1 cellular context compared by ENCODE assay signal in genomic region chr22:46035742-46036557, GRCh38.
TF ChIP-seq lines count a peak whose summit lies in the region.

No MANE protein-coding gene starts in this region.

TF ChIP-seq in HepG2, 621 proteins besides CTCF, POLR2A, EP300 and RAD21 (continued from another document and continues in another):
- no peak for TF ChIP-seq ZEB1 (IDR thresholded peaks at IDR 0.05; ENCODE audit: insufficient replicate concordance, low read depth)
- TF ChIP-seq, protein P1, sequence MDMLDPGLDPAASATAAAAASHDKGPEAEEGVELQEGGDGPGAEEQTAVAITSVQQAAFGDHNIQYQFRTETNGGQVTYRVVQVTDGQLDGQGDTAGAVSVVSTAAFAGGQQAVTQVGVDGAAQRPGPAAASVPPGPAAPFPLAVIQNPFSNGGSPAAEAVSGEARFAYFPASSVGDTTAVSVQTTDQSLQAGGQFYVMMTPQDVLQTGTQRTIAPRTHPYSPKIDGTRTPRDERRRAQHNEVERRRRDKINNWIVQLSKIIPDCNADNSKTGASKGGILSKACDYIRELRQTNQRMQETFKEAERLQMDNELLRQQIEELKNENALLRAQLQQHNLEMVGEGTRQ (IDR thresholded peaks at IDR 0.05; ENCODE audit: low read depth, low read length): no peak
- TF ChIP-seq, protein P1 (CRISPR knock-in tag; IDR thresholded peaks at IDR 0.05; ENCODE audit: borderline replicate concordance): no peak
- no peak; the same call in 1 of the 2 replicates for TF ChIP-seq ZSCAN20 (CRISPR knock-in tag; IDR thresholded peaks at IDR 0.05; ENCODE audit: borderline replicate concordance)
- no peak for TF ChIP-seq GTF3A (CRISPR knock-in tag; conservative IDR thresholded peaks at IDR 0.05)
- no peak for TF ChIP-seq ZNF570 (CRISPR knock-in tag; IDR thresholded peaks at IDR 0.05; ENCODE audit: borderline replicate concordance)
- TF ChIP-seq ZNF318 (CRISPR knock-in tag; IDR thresholded peaks at IDR 0.05): no peak
- TF ChIP-seq ZNF546 (CRISPR knock-in tag; conservative IDR thresholded peaks at IDR 0.05): 0 out of 2 replicates have a peak, but pooled peaks have one; percentile 30
- no peak for TF ChIP-seq MIER2 (CRISPR knock-in tag; IDR thresholded peaks at IDR 0.05)
- peak; percentile 83; the same call in 1 of the 2 replicates for TF ChIP-seq ZNF670 (CRISPR knock-in tag; IDR thresholded peaks at IDR 0.05; ENCODE audit: borderline replicate concordance)
- no peak for TF ChIP-seq ZNF207 (IDR thresholded peaks at IDR 0.05; ENCODE audit: borderline replicate concordance)
- TF ChIP-seq PAWR (CRISPR knock-in tag; IDR thresholded peaks at IDR 0.05; ENCODE audit: borderline replicate concordance): no peak
- TF ChIP-seq SMAD1 (CRISPR knock-in tag; IDR thresholded peaks at IDR 0.05; ENCODE audit: borderline replicate concordance, low read depth): peak; percentile 19; the same call in 1 of the 2 replicates
- peak; percentile 53 for TF ChIP-seq MAZ (IDR thresholded peaks at IDR 0.05; ENCODE audit: borderline replicate concordance, low read depth, low read length)
- peak; percentile 58; the same call in 1 of the 2 replicates for TF ChIP-seq MAZ (CRISPR knock-in tag; IDR thresholded peaks at IDR 0.05; ENCODE audit: low read depth)
- TF ChIP-seq ZNF879 (CRISPR knock-in tag; IDR thresholded peaks at IDR 0.05): peak; percentile 65; the same call in 1 of the 2 replicates
- TF ChIP-seq POGZ (CRISPR knock-in tag; IDR thresholded peaks at IDR 0.05): peak; percentile 60; the same call in 1 of the 2 replicates
- TF ChIP-seq, protein P2, sequence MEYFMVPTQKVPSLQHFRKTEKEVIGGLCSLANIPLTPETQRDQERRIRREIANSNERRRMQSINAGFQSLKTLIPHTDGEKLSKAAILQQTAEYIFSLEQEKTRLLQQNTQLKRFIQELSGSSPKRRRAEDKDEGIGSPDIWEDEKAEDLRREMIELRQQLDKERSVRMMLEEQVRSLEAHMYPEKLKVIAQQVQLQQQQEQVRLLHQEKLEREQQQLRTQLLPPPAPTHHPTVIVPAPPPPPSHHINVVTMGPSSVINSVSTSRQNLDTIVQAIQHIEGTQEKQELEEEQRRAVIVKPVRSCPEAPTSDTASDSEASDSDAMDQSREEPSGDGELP (IDR thresholded peaks at IDR 0.05; ENCODE audit: borderline replicate concordance, low read depth): peak; percentile 79; the same call in 1 of the 2 replicates
- TF ChIP-seq ATF4 (CRISPR knock-in tag; IDR thresholded peaks at IDR 0.05): 0 out of 4 replicates have a peak, but pooled peaks of 1 of the 2 experiments have one; percentile 15
- TF ChIP-seq PAF1 (CRISPR knock-in tag; IDR thresholded peaks at IDR 0.05): no peak
- peak; percentile 38; the same call in 1 of the 2 replicates for TF ChIP-seq ZNF776 (CRISPR knock-in tag; IDR thresholded peaks at IDR 0.05)
- TF ChIP-seq, protein P3, sequence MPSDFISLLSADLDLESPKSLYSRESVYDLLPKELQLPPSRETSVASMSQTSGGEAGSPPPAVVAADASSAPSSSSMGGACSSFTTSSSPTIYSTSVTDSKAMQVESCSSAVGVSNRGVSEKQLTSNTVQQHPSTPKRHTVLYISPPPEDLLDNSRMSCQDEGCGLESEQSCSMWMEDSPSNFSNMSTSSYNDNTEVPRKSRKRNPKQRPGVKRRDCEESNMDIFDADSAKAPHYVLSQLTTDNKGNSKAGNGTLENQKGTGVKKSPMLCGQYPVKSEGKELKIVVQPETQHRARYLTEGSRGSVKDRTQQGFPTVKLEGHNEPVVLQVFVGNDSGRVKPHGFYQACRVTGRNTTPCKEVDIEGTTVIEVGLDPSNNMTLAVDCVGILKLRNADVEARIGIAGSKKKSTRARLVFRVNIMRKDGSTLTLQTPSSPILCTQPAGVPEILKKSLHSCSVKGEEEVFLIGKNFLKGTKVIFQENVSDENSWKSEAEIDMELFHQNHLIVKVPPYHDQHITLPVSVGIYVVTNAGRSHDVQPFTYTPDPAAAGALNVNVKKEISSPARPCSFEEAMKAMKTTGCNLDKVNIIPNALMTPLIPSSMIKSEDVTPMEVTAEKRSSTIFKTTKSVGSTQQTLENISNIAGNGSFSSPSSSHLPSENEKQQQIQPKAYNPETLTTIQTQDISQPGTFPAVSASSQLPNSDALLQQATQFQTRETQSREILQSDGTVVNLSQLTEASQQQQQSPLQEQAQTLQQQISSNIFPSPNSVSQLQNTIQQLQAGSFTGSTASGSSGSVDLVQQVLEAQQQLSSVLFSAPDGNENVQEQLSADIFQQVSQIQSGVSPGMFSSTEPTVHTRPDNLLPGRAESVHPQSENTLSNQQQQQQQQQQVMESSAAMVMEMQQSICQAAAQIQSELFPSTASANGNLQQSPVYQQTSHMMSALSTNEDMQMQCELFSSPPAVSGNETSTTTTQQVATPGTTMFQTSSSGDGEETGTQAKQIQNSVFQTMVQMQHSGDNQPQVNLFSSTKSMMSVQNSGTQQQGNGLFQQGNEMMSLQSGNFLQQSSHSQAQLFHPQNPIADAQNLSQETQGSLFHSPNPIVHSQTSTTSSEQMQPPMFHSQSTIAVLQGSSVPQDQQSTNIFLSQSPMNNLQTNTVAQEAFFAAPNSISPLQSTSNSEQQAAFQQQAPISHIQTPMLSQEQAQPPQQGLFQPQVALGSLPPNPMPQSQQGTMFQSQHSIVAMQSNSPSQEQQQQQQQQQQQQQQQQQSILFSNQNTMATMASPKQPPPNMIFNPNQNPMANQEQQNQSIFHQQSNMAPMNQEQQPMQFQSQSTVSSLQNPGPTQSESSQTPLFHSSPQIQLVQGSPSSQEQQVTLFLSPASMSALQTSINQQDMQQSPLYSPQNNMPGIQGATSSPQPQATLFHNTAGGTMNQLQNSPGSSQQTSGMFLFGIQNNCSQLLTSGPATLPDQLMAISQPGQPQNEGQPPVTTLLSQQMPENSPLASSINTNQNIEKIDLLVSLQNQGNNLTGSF (CRISPR knock-in tag; IDR thresholded peaks at IDR 0.05): no peak
- TF ChIP-seq, protein P4, sequence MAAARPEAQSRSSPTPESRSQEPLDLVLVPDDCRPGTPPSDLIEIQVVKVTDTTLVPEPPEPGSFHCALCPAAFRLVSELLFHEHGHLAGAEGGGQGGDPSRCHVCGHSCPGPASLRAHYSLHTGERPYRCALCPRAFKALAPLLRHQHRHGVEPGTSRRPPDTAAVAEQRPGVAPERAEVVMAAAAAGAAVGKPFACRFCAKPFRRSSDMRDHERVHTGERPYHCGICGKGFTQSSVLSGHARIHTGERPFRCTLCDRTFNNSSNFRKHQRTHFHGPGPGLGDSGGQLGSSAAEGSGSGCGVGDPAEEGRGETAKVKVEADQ (CRISPR knock-in tag; IDR thresholded peaks at IDR 0.05; ENCODE audit: borderline replicate concordance): no peak
- TF ChIP-seq, protein P5, sequence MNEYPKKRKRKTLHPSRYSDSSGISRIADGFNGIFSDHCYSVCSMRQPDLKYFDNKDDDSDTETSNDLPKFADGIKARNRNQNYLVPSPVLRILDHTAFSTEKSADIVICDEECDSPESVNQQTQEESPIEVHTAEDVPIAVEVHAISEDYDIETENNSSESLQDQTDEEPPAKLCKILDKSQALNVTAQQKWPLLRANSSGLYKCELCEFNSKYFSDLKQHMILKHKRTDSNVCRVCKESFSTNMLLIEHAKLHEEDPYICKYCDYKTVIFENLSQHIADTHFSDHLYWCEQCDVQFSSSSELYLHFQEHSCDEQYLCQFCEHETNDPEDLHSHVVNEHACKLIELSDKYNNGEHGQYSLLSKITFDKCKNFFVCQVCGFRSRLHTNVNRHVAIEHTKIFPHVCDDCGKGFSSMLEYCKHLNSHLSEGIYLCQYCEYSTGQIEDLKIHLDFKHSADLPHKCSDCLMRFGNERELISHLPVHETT (CRISPR knock-in tag; conservative IDR thresholded peaks at IDR 0.05): peak; percentile 69; the same call in 1 of the 2 replicates
- TF ChIP-seq ZNF567 (CRISPR knock-in tag; IDR thresholded peaks at IDR 0.05; ENCODE audit: borderline replicate concordance): no peak
- TF ChIP-seq, protein P6, sequence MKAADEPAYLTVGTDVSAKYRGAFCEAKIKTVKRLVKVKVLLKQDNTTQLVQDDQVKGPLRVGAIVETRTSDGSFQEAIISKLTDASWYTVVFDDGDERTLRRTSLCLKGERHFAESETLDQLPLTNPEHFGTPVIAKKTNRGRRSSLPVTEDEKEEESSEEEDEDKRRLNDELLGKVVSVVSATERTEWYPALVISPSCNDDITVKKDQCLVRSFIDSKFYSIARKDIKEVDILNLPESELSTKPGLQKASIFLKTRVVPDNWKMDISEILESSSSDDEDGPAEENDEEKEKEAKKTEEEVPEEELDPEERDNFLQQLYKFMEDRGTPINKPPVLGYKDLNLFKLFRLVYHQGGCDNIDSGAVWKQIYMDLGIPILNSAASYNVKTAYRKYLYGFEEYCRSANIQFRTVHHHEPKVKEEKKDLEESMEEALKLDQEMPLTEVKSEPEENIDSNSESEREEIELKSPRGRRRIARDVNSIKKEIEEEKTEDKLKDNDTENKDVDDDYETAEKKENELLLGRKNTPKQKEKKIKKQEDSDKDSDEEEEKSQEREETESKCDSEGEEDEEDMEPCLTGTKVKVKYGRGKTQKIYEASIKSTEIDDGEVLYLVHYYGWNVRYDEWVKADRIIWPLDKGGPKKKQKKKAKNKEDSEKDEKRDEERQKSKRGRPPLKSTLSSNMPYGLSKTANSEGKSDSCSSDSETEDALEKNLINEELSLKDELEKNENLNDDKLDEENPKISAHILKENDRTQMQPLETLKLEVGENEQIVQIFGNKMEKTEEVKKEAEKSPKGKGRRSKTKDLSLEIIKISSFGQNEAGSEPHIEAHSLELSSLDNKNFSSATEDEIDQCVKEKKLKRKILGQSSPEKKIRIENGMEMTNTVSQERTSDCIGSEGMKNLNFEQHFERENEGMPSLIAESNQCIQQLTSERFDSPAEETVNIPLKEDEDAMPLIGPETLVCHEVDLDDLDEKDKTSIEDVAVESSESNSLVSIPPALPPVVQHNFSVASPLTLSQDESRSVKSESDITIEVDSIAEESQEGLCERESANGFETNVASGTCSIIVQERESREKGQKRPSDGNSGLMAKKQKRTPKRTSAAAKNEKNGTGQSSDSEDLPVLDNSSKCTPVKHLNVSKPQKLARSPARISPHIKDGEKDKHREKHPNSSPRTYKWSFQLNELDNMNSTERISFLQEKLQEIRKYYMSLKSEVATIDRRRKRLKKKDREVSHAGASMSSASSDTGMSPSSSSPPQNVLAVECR (CRISPR knock-in tag; IDR thresholded peaks at IDR 0.05; ENCODE audit: borderline replicate concordance): peak; percentile 80; the same call in 1 of the 2 replicates
- no peak for TF ChIP-seq LCORL (IDR thresholded peaks at IDR 0.05)
- peak; percentile 48; the same call in 1 of the 2 replicates for TF ChIP-seq LCORL (CRISPR knock-in tag; IDR thresholded peaks at IDR 0.05)
